Comparison of ENCODE assay signal across 8 cellular contexts in the genomic region with DNA sequence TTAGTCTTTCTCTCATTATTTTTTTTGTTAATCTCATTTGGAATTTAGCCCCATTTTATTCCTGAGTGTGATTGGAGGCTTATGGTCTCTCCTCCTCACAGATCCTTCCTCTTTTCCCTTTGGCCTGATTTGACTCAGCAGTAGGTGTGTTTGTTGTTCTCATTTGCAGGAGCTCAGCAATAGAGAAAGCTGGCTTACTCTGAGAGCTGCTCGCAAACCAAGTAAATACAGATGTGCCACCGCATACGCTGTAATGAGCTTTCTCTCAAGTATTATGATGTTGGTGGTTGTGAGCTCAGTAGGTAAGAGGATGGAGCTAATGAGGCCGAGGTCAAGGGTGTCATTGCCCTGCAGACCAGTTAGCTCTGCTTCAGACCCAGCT.
A peak's percentile ranks its signal among the peaks of the same experiment; 100 is the strongest.
DNase-seq lines count a peak whose midpoint lies in the region; ATAC-seq lines count a peak whose summit lies in the region.

No MANE protein-coding gene starts in this region.

- ATAC-seq in GM21786 (IDR thresholded peaks at IDR 0.05; ENCODE audit: unreplicated experiment) (peak; percentile 68), left colon (peak; percentile 63), esophagus mucosa (no peak), Right ventricle myocardium superior (ENCODE audit: poor library complexity) (no peak)

- DNase-seq in DMS53 treated with DMSO at 0.1 percent for 48 hours (lab: John Stamatoyannopoulos, UW; ENCODE audit: unreplicated experiment) (peak; percentile 96), NCI-H2081 (lab: John Stamatoyannopoulos, UW) (peak; percentile 67 to 86), left colon (no peak), DMS 273 (lab: John Stamatoyannopoulos, UW; ENCODE audit: unreplicated experiment) (no peak), dedifferentiated amniotic fluid mesenchymal stem cell (ENCODE audit: extremely low spot score) (no peak), Right ventricle myocardium superior (no peak)

- intact Hi-C loops in left colon (cut with DNase I, micrococcal nuclease) (no loop called here), Right ventricle myocardium superior (cut with DNase I) (no loop called here)

Comparison
In these comparisons a context has a peak if more than half of its experiments do, and no peak if none do; other contexts are left out.
1. DNase-seq: peak in DMS53 treated with DMSO at 0.1 percent for 48 hours (single experiment) and NCI-H2081 (2 of 2); none in left colon (0 of 2), DMS 273 (single experiment), dedifferentiated amniotic fluid mesenchymal stem cell (single experiment) and Right ventricle myocardium superior (single experiment).
2. ATAC-seq: peak in GM21786 (single experiment) and left colon (single experiment); none in esophagus mucosa (single experiment) and Right ventricle myocardium superior (single experiment).